ENCODE assay signal across 1 cellular context in the genomic region with DNA sequence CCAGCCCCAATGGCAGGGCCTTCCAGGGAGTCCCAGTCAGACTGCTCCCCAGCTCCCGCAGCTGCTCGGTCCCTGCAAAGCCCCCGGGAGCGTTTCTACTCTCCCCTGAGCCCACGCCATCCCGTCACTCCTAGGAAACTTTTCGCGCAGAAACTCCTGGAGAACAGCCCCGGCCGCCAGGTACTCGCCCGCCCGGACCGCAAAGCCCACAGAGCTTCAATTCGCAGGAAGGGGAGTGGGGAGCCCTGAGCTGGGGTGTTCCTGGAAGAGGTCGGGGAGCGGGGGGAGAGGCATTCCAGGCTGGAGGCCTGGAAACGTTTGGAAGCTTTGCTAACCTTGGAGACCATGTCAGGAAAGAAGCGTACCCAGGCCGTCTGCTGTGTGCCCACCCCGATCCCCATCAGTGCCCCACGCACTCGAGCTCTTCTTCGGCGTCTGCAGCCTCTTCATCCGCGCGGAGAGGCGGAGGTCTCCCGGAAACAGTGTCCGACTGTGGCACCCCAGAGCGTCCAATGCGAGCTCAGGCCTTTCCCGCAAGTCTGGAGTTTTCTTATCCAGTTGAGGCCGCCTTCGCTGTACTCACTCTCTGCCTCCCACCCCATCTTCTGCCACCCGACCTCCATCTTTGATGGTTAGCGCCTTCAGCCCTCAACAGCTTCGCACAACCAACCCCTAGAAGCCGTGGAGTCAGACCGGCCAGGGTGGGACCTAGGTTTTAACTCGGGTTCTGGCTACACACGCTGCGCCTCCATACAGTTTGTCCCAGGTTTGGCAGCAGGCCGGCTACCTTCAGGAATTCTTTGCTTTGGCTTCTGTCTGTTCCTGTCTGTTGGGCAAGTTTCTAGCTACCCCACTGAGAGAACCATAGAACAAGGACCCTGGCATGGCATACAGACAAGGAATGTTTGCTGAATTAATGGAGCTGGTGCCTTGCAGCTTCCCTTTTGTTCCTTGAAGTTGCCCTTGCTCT.
TF ChIP-seq lines count a peak whose summit lies in the region.

No MANE protein-coding gene starts in this region.

TF ChIP-seq in K562, 482 proteins besides CTCF, POLR2A, EP300 and RAD21 (continues in another document):
- TF ChIP-seq TEAD1 (CRISPR knock-in tag; IDR thresholded peaks at IDR 0.05) (no peak), RBM17 (IDR thresholded peaks at IDR 0.05; ENCODE audit: borderline replicate concordance, low read depth, low read length) (no peak), PHF21A (IDR thresholded peaks at IDR 0.05; ENCODE audit: borderline replicate concordance, low read depth) (no peak), FOXJ2 (tag; IDR thresholded peaks at IDR 0.05) (no peak), MCM7 (IDR thresholded peaks at IDR 0.05) (no peak), NRF1 (conservative IDR thresholded peaks at IDR 0.05 in 1 of 2, IDR thresholded peaks at IDR 0.05 in 1 of 2) (0 out of 4 replicates have a peak, but pooled peaks of 1 of the 2 experiments have one; percentile 11), IRF2 (CRISPR knock-in tag; IDR thresholded peaks at IDR 0.05) (no peak), SRSF3 (IDR thresholded peaks at IDR 0.05; ENCODE audit: insufficient read depth, low read length) (no peak), TAF9B (IDR thresholded peaks at IDR 0.05; ENCODE audit: partially characterized antibody) (no peak), MXI1 (IDR thresholded peaks at IDR 0.05; ENCODE audit: low read depth, low read length) (no peak), FUS (optimal IDR thresholded peaks at IDR 0.05; ENCODE audit: low read depth, low read length) (no peak), CEBPB (tag; IDR thresholded peaks at IDR 0.05) (no peak), CBX5 (IDR thresholded peaks at IDR 0.05; ENCODE audit: borderline replicate concordance, low read depth) (no peak), WHSC1 (IDR thresholded peaks at IDR 0.05; ENCODE audit: low read length) (no peak), JUN (IDR thresholded peaks at IDR 0.05; ENCODE audit: borderline replicate concordance, low read depth, low read length) (no peak), JUN (CRISPR knock-in tag; IDR thresholded peaks at IDR 0.05; ENCODE audit: borderline replicate concordance) (no peak), E2F5 (CRISPR knock-in tag; IDR thresholded peaks at IDR 0.05) (no peak), ZSCAN32 (CRISPR knock-in tag; IDR thresholded peaks at IDR 0.05) (no peak), TOE1 (IDR thresholded peaks at IDR 0.05; ENCODE audit: borderline replicate concordance) (0 out of 2 replicates have a peak, but pooled peaks have one; percentile 10), TOE1 (CRISPR knock-in tag; IDR thresholded peaks at IDR 0.05; ENCODE audit: borderline replicate concordance, low read depth) (no peak), PHB (CRISPR knock-in tag; IDR thresholded peaks at IDR 0.05) (no peak), RERE (CRISPR knock-in tag; IDR thresholded peaks at IDR 0.05; ENCODE audit: borderline replicate concordance) (no peak), MECOM (CRISPR knock-in tag; IDR thresholded peaks at IDR 0.05) (no peak), ZNF324 (CRISPR knock-in tag; IDR thresholded peaks at IDR 0.05) (0 out of 2 replicates have a peak, but pooled peaks have one; percentile 37), TAF1 (IDR thresholded peaks at IDR 0.05; ENCODE audit: control insufficient read depth, extremely low read depth, insufficient read depth, low read length, severe bottlenecking) (peak; percentile 7), ZBTB11 (CRISPR knock-in tag; IDR thresholded peaks at IDR 0.05) (peak in 1 of 3 experiments; percentile 13; a peak in 1 of 6 replicates), CAMTA2 (CRISPR knock-in tag; conservative IDR thresholded peaks at IDR 0.05) (no peak), DACH1 (IDR thresholded peaks at IDR 0.05; ENCODE audit: partially characterized antibody) (no peak), TCF3 (CRISPR knock-in tag; IDR thresholded peaks at IDR 0.05) (no peak), MEIS2 (IDR thresholded peaks at IDR 0.05; ENCODE audit: partially characterized antibody) (no peak), ELF4 (CRISPR knock-in tag; IDR thresholded peaks at IDR 0.05) (no peak)
- TF ChIP-seq, protein P1, sequence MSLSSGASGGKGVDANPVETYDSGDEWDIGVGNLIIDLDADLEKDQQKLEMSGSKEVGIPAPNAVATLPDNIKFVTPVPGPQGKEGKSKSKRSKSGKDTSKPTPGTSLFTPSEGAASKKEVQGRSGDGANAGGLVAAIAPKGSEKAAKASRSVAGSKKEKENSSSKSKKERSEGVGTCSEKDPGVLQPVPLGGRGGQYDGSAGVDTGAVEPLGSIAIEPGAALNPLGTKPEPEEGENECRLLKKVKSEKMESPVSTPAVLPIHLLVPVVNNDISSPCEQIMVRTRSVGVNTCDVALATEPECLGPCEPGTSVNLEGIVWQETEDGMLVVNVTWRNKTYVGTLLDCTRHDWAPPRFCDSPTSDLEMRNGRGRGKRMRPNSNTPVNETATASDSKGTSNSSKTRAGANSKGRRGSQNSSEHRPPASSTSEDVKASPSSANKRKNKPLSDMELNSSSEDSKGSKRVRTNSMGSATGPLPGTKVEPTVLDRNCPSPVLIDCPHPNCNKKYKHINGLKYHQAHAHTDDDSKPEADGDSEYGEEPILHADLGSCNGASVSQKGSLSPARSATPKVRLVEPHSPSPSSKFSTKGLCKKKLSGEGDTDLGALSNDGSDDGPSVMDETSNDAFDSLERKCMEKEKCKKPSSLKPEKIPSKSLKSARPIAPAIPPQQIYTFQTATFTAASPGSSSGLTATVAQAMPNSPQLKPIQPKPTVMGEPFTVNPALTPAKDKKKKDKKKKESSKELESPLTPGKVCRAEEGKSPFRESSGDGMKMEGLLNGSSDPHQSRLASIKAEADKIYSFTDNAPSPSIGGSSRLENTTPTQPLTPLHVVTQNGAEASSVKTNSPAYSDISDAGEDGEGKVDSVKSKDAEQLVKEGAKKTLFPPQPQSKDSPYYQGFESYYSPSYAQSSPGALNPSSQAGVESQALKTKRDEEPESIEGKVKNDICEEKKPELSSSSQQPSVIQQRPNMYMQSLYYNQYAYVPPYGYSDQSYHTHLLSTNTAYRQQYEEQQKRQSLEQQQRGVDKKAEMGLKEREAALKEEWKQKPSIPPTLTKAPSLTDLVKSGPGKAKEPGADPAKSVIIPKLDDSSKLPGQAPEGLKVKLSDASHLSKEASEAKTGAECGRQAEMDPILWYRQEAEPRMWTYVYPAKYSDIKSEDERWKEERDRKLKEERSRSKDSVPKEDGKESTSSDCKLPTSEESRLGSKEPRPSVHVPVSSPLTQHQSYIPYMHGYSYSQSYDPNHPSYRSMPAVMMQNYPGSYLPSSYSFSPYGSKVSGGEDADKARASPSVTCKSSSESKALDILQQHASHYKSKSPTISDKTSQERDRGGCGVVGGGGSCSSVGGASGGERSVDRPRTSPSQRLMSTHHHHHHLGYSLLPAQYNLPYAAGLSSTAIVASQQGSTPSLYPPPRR (CRISPR knock-in tag; IDR thresholded peaks at IDR 0.05; ENCODE audit: borderline replicate concordance), result no peak
- TF ChIP-seq, protein P2, sequence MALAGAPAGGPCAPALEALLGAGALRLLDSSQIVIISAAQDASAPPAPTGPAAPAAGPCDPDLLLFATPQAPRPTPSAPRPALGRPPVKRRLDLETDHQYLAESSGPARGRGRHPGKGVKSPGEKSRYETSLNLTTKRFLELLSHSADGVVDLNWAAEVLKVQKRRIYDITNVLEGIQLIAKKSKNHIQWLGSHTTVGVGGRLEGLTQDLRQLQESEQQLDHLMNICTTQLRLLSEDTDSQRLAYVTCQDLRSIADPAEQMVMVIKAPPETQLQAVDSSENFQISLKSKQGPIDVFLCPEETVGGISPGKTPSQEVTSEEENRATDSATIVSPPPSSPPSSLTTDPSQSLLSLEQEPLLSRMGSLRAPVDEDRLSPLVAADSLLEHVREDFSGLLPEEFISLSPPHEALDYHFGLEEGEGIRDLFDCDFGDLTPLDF (CRISPR knock-in tag; IDR thresholded peaks at IDR 0.05), result 0 out of 2 replicates have a peak, but pooled peaks have one; percentile 38
- TF ChIP-seq, protein P3, sequence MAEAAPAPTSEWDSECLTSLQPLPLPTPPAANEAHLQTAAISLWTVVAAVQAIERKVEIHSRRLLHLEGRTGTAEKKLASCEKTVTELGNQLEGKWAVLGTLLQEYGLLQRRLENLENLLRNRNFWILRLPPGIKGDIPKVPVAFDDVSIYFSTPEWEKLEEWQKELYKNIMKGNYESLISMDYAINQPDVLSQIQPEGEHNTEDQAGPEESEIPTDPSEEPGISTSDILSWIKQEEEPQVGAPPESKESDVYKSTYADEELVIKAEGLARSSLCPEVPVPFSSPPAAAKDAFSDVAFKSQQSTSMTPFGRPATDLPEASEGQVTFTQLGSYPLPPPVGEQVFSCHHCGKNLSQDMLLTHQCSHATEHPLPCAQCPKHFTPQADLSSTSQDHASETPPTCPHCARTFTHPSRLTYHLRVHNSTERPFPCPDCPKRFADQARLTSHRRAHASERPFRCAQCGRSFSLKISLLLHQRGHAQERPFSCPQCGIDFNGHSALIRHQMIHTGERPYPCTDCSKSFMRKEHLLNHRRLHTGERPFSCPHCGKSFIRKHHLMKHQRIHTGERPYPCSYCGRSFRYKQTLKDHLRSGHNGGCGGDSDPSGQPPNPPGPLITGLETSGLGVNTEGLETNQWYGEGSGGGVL (CRISPR knock-in tag; IDR thresholded peaks at IDR 0.05), result no peak
- TF ChIP-seq, protein P4, sequence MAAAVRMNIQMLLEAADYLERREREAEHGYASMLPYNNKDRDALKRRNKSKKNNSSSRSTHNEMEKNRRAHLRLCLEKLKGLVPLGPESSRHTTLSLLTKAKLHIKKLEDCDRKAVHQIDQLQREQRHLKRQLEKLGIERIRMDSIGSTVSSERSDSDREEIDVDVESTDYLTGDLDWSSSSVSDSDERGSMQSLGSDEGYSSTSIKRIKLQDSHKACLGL (CRISPR knock-in tag; IDR thresholded peaks at IDR 0.05; ENCODE audit: borderline replicate concordance, poor library complexity, severe bottlenecking), result no peak
- TF ChIP-seq, protein P5, sequence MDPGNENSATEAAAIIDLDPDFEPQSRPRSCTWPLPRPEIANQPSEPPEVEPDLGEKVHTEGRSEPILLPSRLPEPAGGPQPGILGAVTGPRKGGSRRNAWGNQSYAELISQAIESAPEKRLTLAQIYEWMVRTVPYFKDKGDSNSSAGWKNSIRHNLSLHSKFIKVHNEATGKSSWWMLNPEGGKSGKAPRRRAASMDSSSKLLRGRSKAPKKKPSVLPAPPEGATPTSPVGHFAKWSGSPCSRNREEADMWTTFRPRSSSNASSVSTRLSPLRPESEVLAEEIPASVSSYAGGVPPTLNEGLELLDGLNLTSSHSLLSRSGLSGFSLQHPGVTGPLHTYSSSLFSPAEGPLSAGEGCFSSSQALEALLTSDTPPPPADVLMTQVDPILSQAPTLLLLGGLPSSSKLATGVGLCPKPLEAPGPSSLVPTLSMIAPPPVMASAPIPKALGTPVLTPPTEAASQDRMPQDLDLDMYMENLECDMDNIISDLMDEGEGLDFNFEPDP (CRISPR knock-in tag; IDR thresholded peaks at IDR 0.05), result 0 out of 2 replicates have a peak, but pooled peaks have one; percentile 5
